Comparison of ENCODE assay signal across 10 cellular contexts in genomic region chr1:225880210-225880584, GRCh38. TPM values are rescaled to one million over a fixed set of nuclear protein-coding genes. Genes with fewer than 3 reads are reported as not detected.
DNase-seq lines count a peak whose midpoint lies in the region; ATAC-seq and TF ChIP-seq lines count a peak whose summit lies in the region.
"Had no signal": no experiment of that assay in that cellular context is flagged by ENCODE, and none has a peak within 500 bp of the region (broad histone marks: within the 10 kb centered on the region; RNA-seq: fewer than 3 reads in every experiment).

No MANE protein-coding gene starts in this region.

- no peaks in the 10 kb centered on the region for H3K9me3 Mint-ChIP-seq in activated CD4-positive, alpha-beta memory T cell treated with anti-CD3 and anti-CD28 coated beads for 36 hours
- no peaks in the 10 kb centered on the region for H3K9me3 Mint-ChIP-seq in immature natural killer cell

- peak; percentile 57 to 61 for DNase-seq in NCI-H526 (lab: John Stamatoyannopoulos, UW)
- no peak for DNase-seq in NCI-H526 treated with DMSO at 0.1 percent for 48 hours (lab: John Stamatoyannopoulos, UW)
- DNase-seq in activated CD4-positive, alpha-beta memory T cell treated with anti-CD3 and anti-CD28 coated beads for 36 hours: no peak
- no peak for DNase-seq in immature natural killer cell
- DNase-seq in stomach: no peak
- DNase-seq in GOT3 (lab: John Stamatoyannopoulos, UW): no peak
- no peak for DNase-seq in HuH-7 (ENCODE audit: low spot score)
- DNase-seq: NCI-H2171 treated with DMSO at 0.1 percent for 48 hours had no signal

- peaks cover 0 to 23% (median 19%) of the 10 kb centered on the region in 4 donors for H3K36me3 ChIP-seq in stomach

- peaks cover 65% of the 10 kb centered on the region for H3K4me1 Mint-ChIP-seq in activated CD4-positive, alpha-beta memory T cell treated with anti-CD3 and anti-CD28 coated beads for 36 hours (ENCODE audit: low read depth)
- H3K4me1 Mint-ChIP-seq in immature natural killer cell: peaks cover 45 to 59% of the 10 kb centered on the region in 2 donors

- CTCF ChIA-PET in activated CD4-positive, alpha-beta memory T cell treated with anti-CD3 and anti-CD28 coated beads for 36 hours (lab: Charles Lee): interaction anchor here (1.0 to 5.8 kb wide), 7 partner anchors 17 to 406 kb away, joined by 3 to 41 read pairs (median 4); partner anchors contain the start of gene SRP9

- POLR2A ChIA-PET in activated CD4-positive, alpha-beta memory T cell treated with anti-CD3 and anti-CD28 coated beads for 36 hours (lab: Charles Lee): interaction anchor here (1.1 to 4.2 kb wide), 5 partner anchors 15 to 102 kb away, joined by 3 to 49 read pairs (median 11); partner anchors contain the start of gene SRP9

- H3K4me1 ChIP-seq in stomach: peaks cover 58 to 80% (median 71%) of the 10 kb centered on the region in 4 donors

- no peaks in the 10 kb centered on the region for H3K27me3 ChIP-seq in stomach

- ATAC-seq in GM18867 (IDR thresholded peaks at IDR 0.05; ENCODE audit: unreplicated experiment): no peak
- ATAC-seq: A549 had no signal

- H3K9me3 ChIP-seq in stomach: no peaks in the 10 kb centered on the region
- H3K9me3 ChIP-seq: A549 had no signal

- peaks cover 8% of the 10 kb centered on the region for H3K36me3 Mint-ChIP-seq in activated CD4-positive, alpha-beta memory T cell treated with anti-CD3 and anti-CD28 coated beads for 36 hours
- H3K36me3 Mint-ChIP-seq in immature natural killer cell: peaks cover 0 to 22% (median 8%) of the 10 kb centered on the region in 3 donors

- TF ChIP-seq POLR2A in stomach (IDR thresholded peaks at IDR 0.05): no peak

- intact Hi-C loops in activated CD4-positive, alpha-beta memory T cell treated with anti-CD3 and anti-CD28 coated beads for 36 hours (cut with micrococcal nuclease): loop anchor here (2.0 kb wide), 1 partner anchor 103 kb away; the partner anchor contains the start of gene SRP9
- intact Hi-C loops in stomach (cut with DNase I; ENCODE audit: low total_unique reads): no loop called here

- H3K27ac Mint-ChIP-seq in activated CD4-positive, alpha-beta memory T cell treated with anti-CD3 and anti-CD28 coated beads for 36 hours: peak overlapping the region; percentile 92
- peak overlapping the region; percentile 80 to 97 (median 91) for H3K27ac Mint-ChIP-seq in immature natural killer cell

- no peak for TF ChIP-seq EP300 in stomach (IDR thresholded peaks at IDR 0.05)

- peak overlapping the region; percentile 88 for H3K4me3 Mint-ChIP-seq in activated CD4-positive, alpha-beta memory T cell treated with anti-CD3 and anti-CD28 coated beads for 36 hours
- H3K4me3 Mint-ChIP-seq in immature natural killer cell: peak overlapping the region; percentile 91 to 95 (median 93)

- peak overlapping the region in 3 of 4 donors; percentile 17 to 80 (median 74) for H3K4me3 ChIP-seq in stomach
- H3K4me3 ChIP-seq: A549 had no signal

- TF ChIP-seq CTCF in stomach (IDR thresholded peaks at IDR 0.05): no peak

- H3K27ac ChIP-seq in stomach: peak overlapping the region; percentile 92 to 96 (median 95)

- WGBS in stomach, 5 donors: 41 to 100% (median 45%) methylated on average over 1 to 2 of the region's 2 CpGs

- no peaks in the 10 kb centered on the region for H3K27me3 Mint-ChIP-seq in activated CD4-positive, alpha-beta memory T cell treated with anti-CD3 and anti-CD28 coated beads for 36 hours
- peaks cover under 1 to 6% (median 2%) of the 10 kb centered on the region in 3 donors for H3K27me3 Mint-ChIP-seq in immature natural killer cell (ENCODE audit: low read depth in 3 of 3)

RNA-seq across cellular contexts. Expression of gene TMEM63A, which starts 2.0 kb away (rescaled TPM):
- 10 to 100 TPM; 52.2 to 59.1 TPM for total RNA-seq in activated CD4-positive, alpha-beta memory T cell treated with anti-CD3 and anti-CD28 coated beads for 36 hours
- polyA plus RNA-seq in immature natural killer cell: 10 to 100 TPM; 10.1 to 27.4 (median 11.1) TPM
- 100 to 1,000 TPM in 3 of 5 donors, 10 to 100 TPM in 2; 82.6 to 208 (median 101) TPM for total RNA-seq in stomach
- 10 to 100 TPM in 2 of 3 donors, 1 to 10 TPM in 1; 5.3 to 25.7 (median 22.8) TPM for polyA plus RNA-seq in stomach

RNA-seq across cellular contexts. Expression of gene LEFTY1, which starts 8.7 kb away (rescaled TPM):
- under 1 TPM in 1 of 2 experiments, not detected in 1; 0.19 TPM for total RNA-seq in activated CD4-positive, alpha-beta memory T cell treated with anti-CD3 and anti-CD28 coated beads for 36 hours
- not detected for polyA plus RNA-seq in immature natural killer cell
- 100 to 1,000 TPM in 1 of 5 donors, under 1 TPM in 1, not detected in 3; 0.55 to 499 TPM for total RNA-seq in stomach
- under 1 TPM; 0.37 to 0.73 (median 0.61) TPM for polyA plus RNA-seq in stomach

RNA-seq across cellular contexts. Expression of gene PYCR2, which starts 43.9 kb away (rescaled TPM):
- total RNA-seq in activated CD4-positive, alpha-beta memory T cell treated with anti-CD3 and anti-CD28 coated beads for 36 hours: 100 to 1,000 TPM; 127 TPM
- 100 to 1,000 TPM in 1 of 3 donors, 10 to 100 TPM in 2; 62.0 to 106 (median 72.0) TPM for polyA plus RNA-seq in immature natural killer cell
- 10 to 100 TPM; 20.1 to 42.9 (median 21.8) TPM for total RNA-seq in stomach
- polyA plus RNA-seq in stomach: 10 to 100 TPM; 39.0 to 59.4 (median 39.9) TPM

Comparison
In these comparisons a context has a peak if more than half of its experiments do, and no peak if none do; other contexts are left out.
1. DNase-seq: peak in NCI-H526 (2 of 2); none in NCI-H526 treated with DMSO at 0.1 percent for 48 hours (single experiment), activated CD4-positive, alpha-beta memory T cell treated with anti-CD3 and anti-CD28 coated beads for 36 hours (single experiment), immature natural killer cell (0 of 3), stomach (single experiment), GOT3 (single experiment) and HuH-7 (single experiment).